In the genomic region with DNA sequence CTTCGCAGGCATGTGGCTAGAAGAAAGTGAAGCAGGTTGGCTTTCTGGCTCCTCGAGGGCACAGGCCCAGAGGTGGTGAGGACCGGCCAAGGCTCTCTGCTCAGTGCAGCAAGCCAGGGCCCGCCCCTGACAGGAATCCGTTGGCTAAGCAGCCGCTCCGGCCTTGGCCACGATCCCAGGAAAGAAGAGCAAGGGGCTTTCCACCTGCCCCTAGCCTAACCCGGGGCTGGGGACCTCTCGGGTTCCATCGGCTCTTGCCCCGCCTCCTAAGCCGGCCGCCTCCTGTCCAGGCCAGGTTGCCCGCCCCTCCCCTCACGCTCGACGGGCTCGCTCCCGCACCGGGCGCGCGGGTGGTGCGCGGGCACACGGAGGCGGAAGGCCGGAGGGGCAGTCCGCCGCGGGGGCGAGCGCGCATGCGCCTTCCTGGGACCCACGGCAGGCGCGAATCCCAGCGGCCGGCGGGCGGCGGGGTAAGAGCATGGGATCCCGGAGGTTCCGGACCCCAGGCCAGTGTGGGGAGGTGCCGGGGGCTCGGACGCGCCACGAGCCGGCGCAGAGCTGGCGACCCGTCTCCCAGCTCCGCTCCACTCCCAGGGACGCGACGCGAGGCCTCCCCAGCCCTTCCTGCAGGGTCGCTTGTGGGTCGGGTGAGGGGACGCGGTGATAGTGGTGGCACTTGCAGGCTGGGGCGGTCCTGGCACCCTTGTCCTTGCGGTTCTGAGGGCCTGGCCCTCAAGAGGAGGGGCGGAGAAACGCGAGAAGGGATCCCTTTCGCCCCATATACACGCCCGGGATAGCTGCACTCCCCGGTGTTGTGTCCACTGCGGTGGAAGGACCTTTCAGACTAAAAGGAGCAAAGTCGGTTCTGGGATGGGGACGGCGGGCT, we compare ENCODE assay signal across 8 cellular contexts. TPM values are rescaled to one million over a fixed set of nuclear protein-coding genes. Genes with fewer than 3 reads are reported as not detected.
A peak's percentile ranks its signal among the peaks of the same experiment; 100 is the strongest.
DNase-seq lines count a peak whose midpoint lies in the region; ATAC-seq and TF ChIP-seq lines count a peak whose summit lies in the region.

TSS of gene ALG6 (plus strand) at position 410 of the 886 bp plus-strand sequence. CDS start 3,351 bp downstream, outside the sequence.

- H3K79me1 ChIP-seq in H9 (ENCODE audit: insufficient read depth, low read depth, low read length, poor library complexity, severe bottlenecking), result no peaks in the 10 kb centered on the region

- peak; percentile 91 for ATAC-seq in RWPE2 (ENCODE audit: low read depth)
- ATAC-seq in stimulated activated naive CD8-positive, alpha-beta T cell treated with anti-CD3 and anti-CD28 coated beads, Interleukin-15, Interleukin-2, amounts not matched to agents 100 U/mL and 50 U/mL, for 24 hours, result peak; percentile 96

- H4K8ac ChIP-seq in H9 (replicated peaks; ENCODE audit: insufficient read length, low read depth, low read length), result no peak within 1 kb of the TSS

- H3K79me2 ChIP-seq in H9 (ENCODE audit: insufficient read depth, low read length) (no peaks in the 10 kb centered on the region), Loucy (ENCODE audit: insufficient read depth, low read length) (peaks cover 16% of the 10 kb centered on the region)

- peak within 1 kb of the TSS; percentile 84 for H3K4me2 ChIP-seq in H9 (ENCODE audit: insufficient read depth, insufficient read length, low read length)
- peak within 1 kb of the TSS; percentile 80 for H3K4me2 ChIP-seq in Loucy (ENCODE audit: low read depth, low read length, poor library complexity, severe bottlenecking)

- peaks cover 3% of the 10 kb centered on the region; the same call in 1 of the 2 replicates for H3F3A ChIP-seq in Loucy (ENCODE audit: low read depth)

- H3K4me1 ChIP-seq in ES-I3 (ENCODE audit: insufficient read depth, low read length) (no peaks in the 10 kb centered on the region; the same call in 1 of the 2 replicates), H9 (ENCODE audit: insufficient read depth, low read length) (no peaks in the 10 kb centered on the region), Loucy (ENCODE audit: insufficient read depth, low read length, poor library complexity, severe bottlenecking) (peaks cover 27% of the 10 kb centered on the region), RWPE2 (ENCODE audit: insufficient read depth, poor library complexity, severe bottlenecking) (no peaks in the 10 kb centered on the region)

- peak; percentile 98 for DNase-seq in H9
- DNase-seq in RWPE2 (ENCODE audit: low spot score), result peak; percentile 91
- DNase-seq in activated effector memory CD4-positive, alpha-beta T cell treated with Interleukin-2 at 50 U/mL for 16 hours, result peak; percentile 89
- DNase-seq in fibroblast of the aortic adventitia (ENCODE audit: low read depth), result peak; percentile 86
- peak; percentile 97 for DNase-seq in stimulated activated naive CD8-positive, alpha-beta T cell treated with anti-CD3 and anti-CD28 coated beads, Interleukin-15, Interleukin-2, amounts not matched to agents 100 U/mL and 50 U/mL, for 24 hours

- H2AFZ ChIP-seq in H9 (ENCODE audit: low read length), result no peak within 1 kb of the TSS
- peak within 1 kb of the TSS; percentile 93 for H2AFZ ChIP-seq in Loucy (ENCODE audit: low read length)

- H3K9me3 ChIP-seq in ES-I3 (ENCODE audit: control insufficient read depth, insufficient read depth, low read length), result no peaks in the 10 kb centered on the region
- no peaks in the 10 kb centered on the region for H3K9me3 ChIP-seq in H9 (ENCODE audit: control insufficient read depth, low read depth, low read length)
- H3K9me3 ChIP-seq in Loucy (ENCODE audit: insufficient read depth, low read depth, low read length), result no peaks in the 10 kb centered on the region
- H3K9me3 ChIP-seq in RWPE2 (ENCODE audit: severe bottlenecking), result no peaks in the 10 kb centered on the region

- H3K4me1 Mint-ChIP-seq in H9, result peaks cover 13 to 19% of the 10 kb centered on the region in 2 experiments
- peaks cover 29% of the 10 kb centered on the region for H3K4me1 Mint-ChIP-seq in nephron

- H2BK5ac ChIP-seq in H9 (ENCODE audit: insufficient read length, low read length), result no peak within 1 kb of the TSS

- TF ChIP-seq CTCF in H9 (conservative IDR thresholded peaks at IDR 0.05) (no peak; the same call in 2 of the 3 replicates), Loucy (conservative IDR thresholded peaks at IDR 0.05; ENCODE audit: low read length) (no peak), RWPE2 (IDR thresholded peaks at IDR 0.05; ENCODE audit: poor library complexity, severe bottlenecking) (no peak), fibroblast of the aortic adventitia (IDR thresholded peaks at IDR 0.05; ENCODE audit: insufficient read depth, low read length) (no peak), nephron (IDR thresholded peaks at IDR 0.05; ENCODE audit: unreplicated experiment in 3 of 3) (peak in 1 of 3 experiments; percentile 8)

- H3K27ac ChIP-seq in H9 (ENCODE audit: insufficient read length, low read depth, low read length) (no peak within 1 kb of the TSS), RWPE2 (ENCODE audit: poor library complexity, severe bottlenecking) (peak within 1 kb of the TSS; percentile 14)

- no peaks in the 10 kb centered on the region for H3K9me2 ChIP-seq in Loucy (replicated peaks; ENCODE audit: low read depth, low read length)

- H4K20me1 ChIP-seq in H9 (ENCODE audit: control insufficient read depth, insufficient read depth, insufficient read length), result no peaks in the 10 kb centered on the region
- no peaks in the 10 kb centered on the region for H4K20me1 ChIP-seq in Loucy (ENCODE audit: insufficient read depth, low read length, poor library complexity, severe bottlenecking)

- H4K91ac ChIP-seq in H9 (ENCODE audit: insufficient read length, low read depth, low read length), result no peak within 1 kb of the TSS

- H3K27me3 Mint-ChIP-seq in H9 (ENCODE audit: low read depth) (peaks cover 12% of the 10 kb centered on the region), nephron (ENCODE audit: low read depth) (peaks cover 7% of the 10 kb centered on the region)

- H3K9me3 Mint-ChIP-seq in H9 (peaks cover 3 to 6% of the 10 kb centered on the region in 2 experiments; a peak in 2 of 5 replicates), nephron (no peaks in the 10 kb centered on the region)

- peak within 1 kb of the TSS; percentile 89 for H3K18ac ChIP-seq in H9 (ENCODE audit: insufficient read length, low read depth, low read length)

- H3K23ac ChIP-seq in H9 (ENCODE audit: insufficient read length, low read depth, low read length), result no peak within 1 kb of the TSS

- H3K9ac ChIP-seq in ES-I3 (ENCODE audit: low read depth, low read length), result peak within 1 kb of the TSS; percentile 82
- peak within 1 kb of the TSS; percentile 92 for H3K9ac ChIP-seq in H9 (ENCODE audit: extremely low read depth, insufficient read length, low read length)
- peak within 1 kb of the TSS; percentile 84 for H3K9ac ChIP-seq in Loucy (ENCODE audit: low read depth, low read length, poor library complexity, severe bottlenecking)

- no peaks in the 10 kb centered on the region for H3K27me3 ChIP-seq in H9 (ENCODE audit: insufficient read depth, low read length)
- no peaks in the 10 kb centered on the region for H3K27me3 ChIP-seq in Loucy (ENCODE audit: insufficient read depth, low read length, poor library complexity, severe bottlenecking)
- no peaks in the 10 kb centered on the region for H3K27me3 ChIP-seq in RWPE2 (ENCODE audit: insufficient read depth, poor library complexity, severe bottlenecking)

- no CpG with 5 or more reads among the region's 77 CpGs for WGBS in H9 (ENCODE audit: extremely low coverage, insufficient read length, low lambda C conversion rate)

- peak within 1 kb of the TSS; percentile 98 for H3K14ac ChIP-seq in H9 (ENCODE audit: insufficient read depth, low read length)

- no peak within 1 kb of the TSS for H2BK120ac ChIP-seq in H9 (ENCODE audit: low read depth, low read length, poor library complexity, severe bottlenecking)

- H3K27ac Mint-ChIP-seq in H9 (peak within 1 kb of the TSS; percentile 73 to 95 (median 81); a peak in 6 of 7 replicates), nephron (peak within 1 kb of the TSS; percentile 81 to 92 (median 83))

- no peak within 1 kb of the TSS for H3K56ac ChIP-seq in H9 (ENCODE audit: insufficient read length, low read depth, low read length)

- no peak within 1 kb of the TSS for H2BK12ac ChIP-seq in H9 (ENCODE audit: insufficient read length, low read depth, low read length)

- H2BK15ac ChIP-seq in H9 (ENCODE audit: low read depth, low read length), result no peak within 1 kb of the TSS

- no peak within 1 kb of the TSS for H3K4ac ChIP-seq in H9 (ENCODE audit: low read depth, low read length)

- H2BK20ac ChIP-seq in H9 (ENCODE audit: low read depth, low read length, poor library complexity, severe bottlenecking), result no peak within 1 kb of the TSS

- H2AK5ac ChIP-seq in H9 (ENCODE audit: insufficient read length, low read length), result no peak within 1 kb of the TSS

- no peak within 1 kb of the TSS for H3T11ph ChIP-seq in H9 (ENCODE audit: low read length)

- H3K23me2 ChIP-seq in H9 (ENCODE audit: insufficient read length, low read depth, low read length, poor library complexity, severe bottlenecking), result no peaks in the 10 kb centered on the region

- peak within 1 kb of the TSS; percentile 95 to 96 for H3K4me3 Mint-ChIP-seq in H9
- peak within 1 kb of the TSS; percentile 96 to 97 (median 97) for H3K4me3 Mint-ChIP-seq in nephron

- H3K4me3 ChIP-seq in Loucy (ENCODE audit: low read length, poor library complexity, severe bottlenecking) (peak within 1 kb of the TSS; percentile 92), RWPE2 (ENCODE audit: severe bottlenecking) (peak within 1 kb of the TSS; percentile 72), fibroblast of the aortic adventitia (ENCODE audit: low read depth, low read length) (peak within 1 kb of the TSS; percentile 97)

- peaks cover 2% of the 10 kb centered on the region; the same call in 1 of the 2 replicates for H3K36me3 ChIP-seq in ES-I3 (ENCODE audit: insufficient read depth, low read length)
- H3K36me3 ChIP-seq in Loucy (ENCODE audit: insufficient read depth, low read length), result 0 out of 2 replicates have a peak, but pooled peaks cover 5% of the 10 kb centered on the region
- peaks cover 8% of the 10 kb centered on the region; the same call in 1 of the 2 replicates for H3K36me3 ChIP-seq in RWPE2 (ENCODE audit: low read depth)

- no peak within 1 kb of the TSS for H4K5ac ChIP-seq in H9 (ENCODE audit: insufficient read length, low read depth, low read length)

- H3K36me3 Mint-ChIP-seq in H9 (ENCODE audit: insufficient read depth in 1 of 3, low read depth in 3 of 3), result peaks cover 6 to 17% (median 17%) of the 10 kb centered on the region in 3 experiments
- H3K36me3 Mint-ChIP-seq in nephron (ENCODE audit: low read depth), result peaks cover 9% of the 10 kb centered on the region

RNA-seq across cellular contexts. Expression of gene ALG6, which starts in this region (rescaled TPM):
- total RNA-seq in H9 (2021), result 21.4 and 21.9 TPM in 2 replicates
- total RNA-seq in fibroblast of the aortic adventitia (ENCODE audit: low replicate concordance), result 3.8 and 15.5 TPM in 2 replicates
